ENCODE assay signal across 11 cellular contexts in genomic region chr19:20278342-20278741, GRCh38.
DNase-seq lines count a peak whose midpoint lies in the region; ATAC-seq and TF ChIP-seq lines count a peak whose summit lies in the region.
"Had no signal": no experiment of that assay in that cellular context is flagged by ENCODE, and none has a peak within 500 bp of the region (broad histone marks: within the 10 kb centered on the region; RNA-seq: fewer than 3 reads in every experiment).

No MANE protein-coding gene starts in this region.

- no peak overlapping the region for H3K4me3 ChIP-seq in GM23338
- no peak overlapping the region for H3K4me3 ChIP-seq in Caco-2 (ENCODE audit: low read depth, low read length)

- intact Hi-C loops in Caco-2 (cut with micrococcal nuclease; ENCODE audit: unreplicated experiment): no loop called here

- TF ChIP-seq CTCF in GM23338 (conservative IDR thresholded peaks at IDR 0.05; ENCODE audit: low read depth in 2 of 2) (peak; percentile 59 to 95), Caco-2 (IDR thresholded peaks at IDR 0.05; ENCODE audit: insufficient read depth in 1 of 2, low read depth in 1 of 2, low read length in 1 of 2, severe bottlenecking in 1 of 2, unreplicated experiment in 1 of 2) (no peak)

- no peaks in the 10 kb centered on the region for H4K20me1 ChIP-seq in GM23338 (replicated peaks; ENCODE audit: insufficient read depth)

- no TSS peak for BruUV-seq in Caco-2 (replicated peaks; lab: Mats Ljungman, UMichigan)

- H3K9me3 ChIP-seq in Caco-2: no peaks in the 10 kb centered on the region

- no peak overlapping the region for H2AFZ ChIP-seq in GM23338

- no peaks in the 10 kb centered on the region for H3K27me3 ChIP-seq in GM23338 (ENCODE audit: insufficient read depth)
- H3K27me3 ChIP-seq in Caco-2 (replicated peaks; ENCODE audit: control insufficient read depth, insufficient read depth, low read length): no peaks in the 10 kb centered on the region

- H3K9me3 Mint-ChIP-seq in GM23338: no peaks in the 10 kb centered on the region
- H3K9me3 Mint-ChIP-seq in Caco-2 (ENCODE audit: unreplicated experiment): peaks cover 40% of the 10 kb centered on the region

- CTCF ChIA-PET in Caco-2 (lab: Charles Lee): no interaction called here

- no peaks in the 10 kb centered on the region for H3F3A ChIP-seq in GM23338 (replicated peaks; ENCODE audit: low read depth)

- H3K27me3 Mint-ChIP-seq in GM23338 (ENCODE audit: insufficient read depth, low read depth, poor library complexity) (peaks cover 5% of the 10 kb centered on the region), Caco-2 (ENCODE audit: insufficient read depth, unreplicated experiment) (no peaks in the 10 kb centered on the region)
- H3K27me3 Mint-ChIP-seq: stimulated activated naive CD8-positive, alpha-beta T cell treated with anti-CD3 and anti-CD28 coated beads, Interleukin-15, Interleukin-2, amounts not matched to agents 100 ng/mL and 50 ng/mL, for 24 hours had no signal

- no peaks in the 10 kb centered on the region for H3K79me2 ChIP-seq in GM23338 (replicated peaks; ENCODE audit: insufficient read depth)

- H3K4me3 Mint-ChIP-seq in GM23338 (no peak overlapping the region), Caco-2 (ENCODE audit: unreplicated experiment) (no peak overlapping the region)
- H3K4me3 Mint-ChIP-seq: stimulated activated naive CD8-positive, alpha-beta T cell treated with anti-CD3 and anti-CD28 coated beads, Interleukin-15, Interleukin-2, amounts not matched to agents 100 ng/mL and 50 ng/mL, for 24 hours had no signal

- POLR2A ChIA-PET in Caco-2 (lab: Charles Lee): no interaction called here

- H3K27ac ChIP-seq in GM23338 (ENCODE audit: low read depth): no peak overlapping the region
- peak overlapping the region; percentile 55 for H3K27ac ChIP-seq in temporal lobe (ENCODE audit: low read depth, low read length)

- no peaks in the 10 kb centered on the region for H3K9me2 ChIP-seq in GM23338 (ENCODE audit: insufficient read depth)

- H3K4me1 Mint-ChIP-seq in GM23338 (peaks cover 20% of the 10 kb centered on the region), Caco-2 (ENCODE audit: low read depth, unreplicated experiment) (no peaks in the 10 kb centered on the region)

- no peak overlapping the region for H3K4me2 ChIP-seq in GM23338

- no peak overlapping the region for H3K27ac Mint-ChIP-seq in GM23338
- H3K27ac Mint-ChIP-seq in Caco-2 (ENCODE audit: unreplicated experiment): no peak overlapping the region
- H3K27ac Mint-ChIP-seq: stimulated activated naive CD8-positive, alpha-beta T cell treated with anti-CD3 and anti-CD28 coated beads, Interleukin-15, Interleukin-2, amounts not matched to agents 100 ng/mL and 50 ng/mL, for 24 hours had no signal

- H3K36me3 Mint-ChIP-seq in GM23338 (ENCODE audit: low read depth) (no peaks in the 10 kb centered on the region), Caco-2 (ENCODE audit: insufficient read depth, unreplicated experiment) (no peaks in the 10 kb centered on the region)

- no peaks in the 10 kb centered on the region for H3K36me3 ChIP-seq in GM23338 (ENCODE audit: insufficient read depth)
- no peaks in the 10 kb centered on the region for H3K36me3 ChIP-seq in Caco-2 (ENCODE audit: control insufficient read depth, insufficient read depth, low read length)

- peak; percentile 90 for DNase-seq in GM23338 (ENCODE audit: low spot score)
- DNase-seq in SW480 (ENCODE audit: low spot score): peak; percentile 50
- peak; percentile 2 for DNase-seq in germinal center (ENCODE audit: low spot score)
- DNase-seq in NCI-H1930 (lab: John Stamatoyannopoulos, UW): no peak
- no peak for DNase-seq in Caco-2
- DNase-seq: activated CD4-positive, alpha-beta T cell treated with anti-CD3 and anti-CD28 coated beads, Interleukin-2, amount 50 U/mL, for 48 hours; IMR-90; occipital lobe had no signal

- peak; percentile 98 for ATAC-seq in GM23338
- no peak for ATAC-seq in GM18858 (IDR thresholded peaks at IDR 0.05; ENCODE audit: unreplicated experiment)

- H3K4me1 ChIP-seq in GM23338 (ENCODE audit: insufficient read depth) (peaks cover 4% of the 10 kb centered on the region), Caco-2 (no peaks in the 10 kb centered on the region)

TF ChIP-seq in GM23338, 12 proteins besides CTCF, POLR2A, EP300 and RAD21 (continues in another document):
- TF ChIP-seq CREB1 (CRISPR knock-in tag; IDR thresholded peaks at IDR 0.05; ENCODE audit: low read depth): no peak
- no peak for TF ChIP-seq ETS1 (IDR thresholded peaks at IDR 0.05)
- no peak for TF ChIP-seq POLR2AphosphoS5 (IDR thresholded peaks at IDR 0.05; ENCODE audit: low read depth)
- TF ChIP-seq JUNB (IDR thresholded peaks at IDR 0.05; ENCODE audit: unreplicated experiment): no peak
- TF ChIP-seq ZNF114 (CRISPR knock-in tag; IDR thresholded peaks at IDR 0.05): no peak
- TF ChIP-seq, protein P1, sequence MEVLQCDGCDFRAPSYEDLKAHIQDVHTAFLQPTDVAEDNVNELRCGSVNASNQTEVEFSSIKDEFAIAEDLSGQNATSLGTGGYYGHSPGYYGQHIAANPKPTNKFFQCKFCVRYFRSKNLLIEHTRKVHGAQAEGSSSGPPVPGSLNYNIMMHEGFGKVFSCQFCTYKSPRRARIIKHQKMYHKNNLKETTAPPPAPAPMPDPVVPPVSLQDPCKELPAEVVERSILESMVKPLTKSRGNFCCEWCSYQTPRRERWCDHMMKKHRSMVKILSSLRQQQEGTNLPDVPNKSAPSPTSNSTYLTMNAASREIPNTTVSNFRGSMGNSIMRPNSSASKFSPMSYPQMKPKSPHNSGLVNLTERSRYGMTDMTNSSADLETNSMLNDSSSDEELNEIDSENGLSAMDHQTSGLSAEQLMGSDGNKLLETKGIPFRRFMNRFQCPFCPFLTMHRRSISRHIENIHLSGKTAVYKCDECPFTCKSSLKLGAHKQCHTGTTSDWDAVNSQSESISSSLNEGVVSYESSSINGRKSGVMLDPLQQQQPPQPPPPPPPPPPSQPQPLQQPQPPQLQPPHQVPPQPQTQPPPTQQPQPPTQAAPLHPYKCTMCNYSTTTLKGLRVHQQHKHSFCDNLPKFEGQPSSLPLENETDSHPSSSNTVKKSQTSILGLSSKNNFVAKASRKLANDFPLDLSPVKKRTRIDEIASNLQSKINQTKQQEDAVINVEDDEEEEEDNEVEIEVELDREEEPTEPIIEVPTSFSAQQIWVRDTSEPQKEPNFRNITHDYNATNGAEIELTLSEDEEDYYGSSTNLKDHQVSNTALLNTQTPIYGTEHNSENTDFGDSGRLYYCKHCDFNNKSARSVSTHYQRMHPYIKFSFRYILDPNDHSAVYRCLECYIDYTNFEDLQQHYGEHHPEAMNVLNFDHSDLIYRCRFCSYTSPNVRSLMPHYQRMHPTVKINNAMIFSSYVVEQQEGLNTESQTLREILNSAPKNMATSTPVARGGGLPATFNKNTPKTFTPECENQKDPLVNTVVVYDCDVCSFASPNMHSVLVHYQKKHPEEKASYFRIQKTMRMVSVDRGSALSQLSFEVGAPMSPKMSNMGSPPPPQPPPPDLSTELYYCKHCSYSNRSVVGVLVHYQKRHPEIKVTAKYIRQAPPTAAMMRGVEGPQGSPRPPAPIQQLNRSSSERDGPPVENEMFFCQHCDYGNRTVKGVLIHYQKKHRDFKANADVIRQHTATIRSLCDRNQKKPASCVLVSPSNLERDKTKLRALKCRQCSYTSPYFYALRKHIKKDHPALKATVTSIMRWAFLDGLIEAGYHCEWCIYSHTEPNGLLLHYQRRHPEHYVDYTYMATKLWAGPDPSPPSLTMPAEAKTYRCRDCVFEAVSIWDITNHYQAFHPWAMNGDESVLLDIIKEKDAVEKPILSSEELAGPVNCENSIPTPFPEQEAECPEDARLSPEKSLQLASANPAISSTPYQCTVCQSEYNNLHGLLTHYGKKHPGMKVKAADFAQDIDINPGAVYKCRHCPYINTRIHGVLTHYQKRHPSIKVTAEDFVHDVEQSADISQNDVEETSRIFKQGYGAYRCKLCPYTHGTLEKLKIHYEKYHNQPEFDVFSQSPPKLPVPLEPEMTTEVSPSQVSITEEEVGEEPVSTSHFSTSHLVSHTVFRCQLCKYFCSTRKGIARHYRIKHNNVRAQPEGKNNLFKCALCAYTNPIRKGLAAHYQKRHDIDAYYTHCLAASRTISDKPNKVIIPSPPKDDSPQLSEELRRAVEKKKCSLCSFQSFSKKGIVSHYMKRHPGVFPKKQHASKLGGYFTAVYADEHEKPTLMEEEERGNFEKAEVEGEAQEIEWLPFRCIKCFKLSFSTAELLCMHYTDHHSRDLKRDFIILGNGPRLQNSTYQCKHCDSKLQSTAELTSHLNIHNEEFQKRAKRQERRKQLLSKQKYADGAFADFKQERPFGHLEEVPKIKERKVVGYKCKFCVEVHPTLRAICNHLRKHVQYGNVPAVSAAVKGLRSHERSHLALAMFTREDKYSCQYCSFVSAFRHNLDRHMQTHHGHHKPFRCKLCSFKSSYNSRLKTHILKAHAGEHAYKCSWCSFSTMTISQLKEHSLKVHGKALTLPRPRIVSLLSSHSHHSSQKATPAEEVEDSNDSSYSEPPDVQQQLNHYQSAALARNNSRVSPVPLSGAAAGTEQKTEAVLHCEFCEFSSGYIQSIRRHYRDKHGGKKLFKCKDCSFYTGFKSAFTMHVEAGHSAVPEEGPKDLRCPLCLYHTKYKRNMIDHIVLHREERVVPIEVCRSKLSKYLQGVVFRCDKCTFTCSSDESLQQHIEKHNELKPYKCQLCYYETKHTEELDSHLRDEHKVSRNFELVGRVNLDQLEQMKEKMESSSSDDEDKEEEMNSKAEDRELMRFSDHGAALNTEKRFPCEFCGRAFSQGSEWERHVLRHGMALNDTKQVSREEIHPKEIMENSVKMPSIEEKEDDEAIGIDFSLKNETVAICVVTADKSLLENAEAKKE (CRISPR knock-in tag; IDR thresholded peaks at IDR 0.05): no peak

Comparison
In these comparisons a context has a peak if more than half of its experiments do, and no peak if none do; other contexts are left out.
1. DNase-seq: peak in GM23338 (single experiment), SW480 (single experiment) and germinal center (single experiment); none in NCI-H1930 (0 of 2) and Caco-2 (0 of 2).
2. CTCF ChIP-seq: peak in GM23338 (2 of 2); none in Caco-2 (0 of 2).